Comparison of ENCODE assay signal across 8 cellular contexts in the genomic region with DNA sequence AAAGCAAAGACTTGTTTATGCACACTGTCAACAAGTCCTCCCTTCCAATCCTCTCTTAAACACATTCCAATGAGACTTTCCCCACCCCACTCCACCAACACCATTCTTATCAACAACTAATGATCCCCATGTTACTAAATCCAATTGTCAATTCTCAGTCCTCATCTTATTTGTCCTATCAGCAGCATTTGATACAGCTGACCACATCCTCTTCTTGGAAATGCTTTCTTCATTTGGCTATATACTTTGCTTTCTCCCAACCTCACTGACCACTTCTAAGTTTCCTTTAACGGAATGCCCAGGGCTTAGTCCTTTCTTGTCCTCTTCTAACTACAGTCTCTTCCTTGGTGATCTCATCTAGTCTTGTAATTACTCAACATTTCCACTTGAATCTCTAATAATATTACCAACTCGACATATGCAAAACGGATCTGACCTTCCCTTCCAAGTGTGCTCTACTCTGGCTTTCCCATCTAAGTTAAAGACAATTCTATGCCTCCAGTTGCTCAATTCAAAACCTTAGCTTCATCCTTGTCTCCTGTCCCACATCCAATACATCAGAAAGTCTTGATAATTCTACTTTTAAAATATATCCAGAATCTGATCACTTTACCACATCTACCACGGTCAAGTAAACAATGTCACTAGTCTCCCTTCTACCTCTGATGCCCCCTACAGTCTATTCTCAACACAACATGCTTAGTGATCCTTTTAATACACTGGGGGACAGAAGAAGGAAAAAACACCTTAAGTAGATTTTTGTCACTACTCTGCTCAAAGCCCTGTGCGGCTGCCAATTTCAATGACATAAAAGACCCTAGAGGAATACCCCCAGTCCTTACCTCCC. TPM values are rescaled to one million over a fixed set of nuclear protein-coding genes. Genes with fewer than 3 reads are reported as not detected.
DNase-seq lines count a peak whose midpoint lies in the region; ATAC-seq and TF ChIP-seq lines count a peak whose summit lies in the region.

No MANE protein-coding gene starts in this region.

- CTCF ChIA-PET in Caco-2 (lab: Charles Lee): interaction anchor here (1.0 kb wide), 1 partner anchor 18 kb away, joined by 3 read pairs; no protein-coding TSS in a partner anchor

- H3K36me3 ChIP-seq in GM06990 (ENCODE audit: control insufficient read depth, insufficient read depth, low read length) (no peaks in the 10 kb centered on the region), Caco-2 (ENCODE audit: control insufficient read depth, insufficient read depth, low read length) (no peaks in the 10 kb centered on the region)

- H3K27ac Mint-ChIP-seq in chondrocyte (ENCODE audit: unreplicated experiment) (no peak overlapping the region), progenitor cell of endocrine pancreas (no peak overlapping the region), Caco-2 (ENCODE audit: unreplicated experiment) (no peak overlapping the region)

- H3K27me3 Mint-ChIP-seq in chondrocyte (ENCODE audit: low read depth): no peaks in the 10 kb centered on the region
- H3K27me3 Mint-ChIP-seq in progenitor cell of endocrine pancreas: no peaks in the 10 kb centered on the region
- H3K27me3 Mint-ChIP-seq in Caco-2 (ENCODE audit: insufficient read depth, unreplicated experiment): no peaks in the 10 kb centered on the region

- H3K4me1 ChIP-seq in Caco-2: no peaks in the 10 kb centered on the region

- TF ChIP-seq CTCF in GM06990 (IDR thresholded peaks at IDR 0.05; ENCODE audit: insufficient read depth, low read length, poor library complexity, severe bottlenecking) (peak; percentile 58), chondrocyte (IDR thresholded peaks at IDR 0.05) (peak; percentile 40), progenitor cell of endocrine pancreas (IDR thresholded peaks at IDR 0.05; ENCODE audit: unreplicated experiment) (no peak), Caco-2 (IDR thresholded peaks at IDR 0.05; ENCODE audit: insufficient read depth in 1 of 2, low read depth in 1 of 2, low read length in 1 of 2, severe bottlenecking in 1 of 2, unreplicated experiment in 1 of 2) (no peak)

- H3K27me3 ChIP-seq in GM06990 (replicated peaks; ENCODE audit: control insufficient read depth, insufficient read depth, low read length) (no peaks in the 10 kb centered on the region), Caco-2 (replicated peaks; ENCODE audit: control insufficient read depth, insufficient read depth, low read length) (no peaks in the 10 kb centered on the region)

- H3K9me3 Mint-ChIP-seq in chondrocyte (ENCODE audit: low read depth) (peaks cover 13% of the 10 kb centered on the region), progenitor cell of endocrine pancreas (ENCODE audit: low read depth) (peaks cover 19% of the 10 kb centered on the region), Caco-2 (ENCODE audit: unreplicated experiment) (no peaks in the 10 kb centered on the region)

- BruUV-seq in Caco-2 (replicated peaks; lab: Mats Ljungman, UMichigan): no TSS peak

- peak; percentile 22 for DNase-seq in GM06990 (ENCODE audit: extremely low read depth, insufficient read length)
- DNase-seq in chondrocyte (ENCODE audit: low spot score): no peak
- no peak for DNase-seq in effector CD8-positive, alpha-beta T cell (lab: John Stamatoyannopoulos, UW)
- no peak for DNase-seq in D341Med (ENCODE audit: low spot score)
- DNase-seq in progenitor cell of endocrine pancreas (ENCODE audit: low spot score, unreplicated experiment): no peak
- DNase-seq in Caco-2: no peak

- peaks cover 6% of the 10 kb centered on the region for H3K36me3 Mint-ChIP-seq in chondrocyte (ENCODE audit: low read depth)
- H3K36me3 Mint-ChIP-seq in progenitor cell of endocrine pancreas (ENCODE audit: insufficient read depth): peaks cover 17% of the 10 kb centered on the region
- no peaks in the 10 kb centered on the region for H3K36me3 Mint-ChIP-seq in Caco-2 (ENCODE audit: insufficient read depth, unreplicated experiment)

- intact Hi-C loops in Caco-2 (cut with micrococcal nuclease; ENCODE audit: unreplicated experiment): no loop called here

- H3K4me1 Mint-ChIP-seq in chondrocyte (ENCODE audit: low read depth) (peaks cover 4% of the 10 kb centered on the region), progenitor cell of endocrine pancreas (ENCODE audit: low read depth) (peaks cover 3% of the 10 kb centered on the region), Caco-2 (ENCODE audit: low read depth, unreplicated experiment) (no peaks in the 10 kb centered on the region)

- peak overlapping the region; percentile 45 for H3K4me3 ChIP-seq in GM06990 (replicated peaks; ENCODE audit: low read depth, low read length)
- no peak overlapping the region for H3K4me3 ChIP-seq in Caco-2 (ENCODE audit: low read depth, low read length)

- POLR2A ChIA-PET in Caco-2 (lab: Charles Lee): no interaction called here

- peak; percentile 66 for ATAC-seq in GM21381 (IDR thresholded peaks at IDR 0.05; ENCODE audit: unreplicated experiment)
- peak; percentile 71 for ATAC-seq in HG03521 (IDR thresholded peaks at IDR 0.05; ENCODE audit: unreplicated experiment)

- H3K4me3 Mint-ChIP-seq in chondrocyte (ENCODE audit: unreplicated experiment) (no peak overlapping the region), progenitor cell of endocrine pancreas (ENCODE audit: low read depth) (no peak overlapping the region), Caco-2 (ENCODE audit: unreplicated experiment) (no peak overlapping the region)

- H3K9me3 ChIP-seq in Caco-2: no peaks in the 10 kb centered on the region

RNA-seq across cellular contexts. Expression of a gene that starts 25.5 kb away (rescaled TPM):
- 25.1 to 25.8 TPM (median 25.1 TPM) in 3 replicates for total RNA-seq in chondrocyte
- 44.3 and 47.5 TPM in 2 replicates for total RNA-seq in progenitor cell of endocrine pancreas
- 10.9 and 14.0 TPM in 2 replicates for total RNA-seq in Caco-2 (2022)

Comparison
In these comparisons a context has a peak if more than half of its experiments do, and no peak if none do; other contexts are left out.
1. CTCF ChIP-seq: peak in GM06990 (single experiment) and chondrocyte (single experiment); none in progenitor cell of endocrine pancreas (single experiment) and Caco-2 (0 of 2).